ENCODE assay signal across 1 cellular context in the genomic region with DNA sequence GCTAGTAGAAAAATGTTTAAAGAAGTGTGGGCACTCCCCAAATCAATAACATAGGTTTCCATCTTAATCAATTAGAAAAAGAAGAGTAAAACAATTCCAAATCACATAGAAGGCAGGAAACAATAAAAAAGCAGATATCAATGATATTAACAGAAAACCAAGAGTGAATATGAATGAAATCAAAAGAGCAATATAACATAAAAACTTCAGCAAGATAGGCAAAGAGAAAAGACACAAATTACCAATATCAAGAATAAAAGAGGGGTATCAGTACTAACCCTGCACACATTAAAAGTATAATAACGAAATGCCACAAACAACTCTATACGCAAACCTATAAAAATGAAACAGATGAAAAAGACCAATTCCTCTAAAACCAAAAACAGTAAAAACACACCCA.
TF ChIP-seq lines count a peak whose summit lies in the region.

No MANE protein-coding gene starts in this region.

TF ChIP-seq in A549, 52 proteins besides CTCF, POLR2A, EP300 and RAD21 (continued from another document):
- TF ChIP-seq REST (IDR thresholded peaks at IDR 0.05), result no peak
- no peak for TF ChIP-seq BCL3 (IDR thresholded peaks at IDR 0.05)
- TF ChIP-seq HDAC2 (IDR thresholded peaks at IDR 0.05), result no peak
- no peak for TF ChIP-seq NPAS2 (CRISPR knock-in tag; IDR thresholded peaks at IDR 0.05; ENCODE audit: borderline replicate concordance)
- TF ChIP-seq BHLHE40 (IDR thresholded peaks at IDR 0.05; ENCODE audit: low read depth, low read length), result no peak
- no peak for TF ChIP-seq FOSL2 (IDR thresholded peaks at IDR 0.05)
- no peak for TF ChIP-seq FOSL2 (CRISPR knock-in tag; IDR thresholded peaks at IDR 0.05)
- TF ChIP-seq RFX5 (IDR thresholded peaks at IDR 0.05), result no peak
- TF ChIP-seq MAFK (IDR thresholded peaks at IDR 0.05; ENCODE audit: partially characterized antibody), result no peak
- TF ChIP-seq SREBF2 (IDR thresholded peaks at IDR 0.05), result no peak
- no peak for TF ChIP-seq USF2 (IDR thresholded peaks at IDR 0.05)
- TF ChIP-seq CBX2 (IDR thresholded peaks at IDR 0.05; ENCODE audit: borderline replicate concordance, low read depth), result no peak
